ENCODE assay signal across 13 cellular contexts in the genomic region with DNA sequence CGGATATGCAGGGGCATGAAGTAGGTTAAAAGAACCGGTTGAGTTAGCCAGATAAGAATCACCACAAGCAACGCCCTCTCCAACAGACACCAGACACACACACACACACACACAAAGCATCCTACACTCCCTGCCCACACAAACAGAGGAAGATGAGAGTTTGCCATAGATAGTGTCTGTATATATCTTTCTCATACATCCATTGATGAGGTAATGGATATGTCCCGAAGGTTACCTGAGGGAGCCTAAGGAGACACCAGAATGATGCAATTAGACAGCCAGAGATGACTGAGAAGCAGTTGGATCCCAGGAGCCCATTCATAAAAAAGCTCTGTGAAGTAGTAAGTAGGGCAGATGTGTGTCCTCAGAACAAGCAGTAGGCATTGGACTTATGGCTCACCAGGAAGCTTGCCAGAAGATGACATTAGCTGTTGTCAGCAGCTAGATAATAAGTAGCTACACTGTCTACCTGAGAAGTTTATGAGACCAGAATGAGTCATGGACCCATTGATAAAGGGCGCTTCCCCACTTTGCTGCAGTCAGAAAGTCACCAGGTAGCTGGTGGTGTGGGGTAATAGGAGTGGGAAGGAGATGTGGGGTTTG.
DNase-seq lines count a peak whose midpoint lies in the region; ATAC-seq and TF ChIP-seq lines count a peak whose summit lies in the region.
"Had no signal": no experiment of that assay in that cellular context is flagged by ENCODE, and none has a peak within 500 bp of the region (broad histone marks: within the 10 kb centered on the region; RNA-seq: fewer than 3 reads in every experiment).

No MANE protein-coding gene starts in this region.

- H4K5ac ChIP-seq in H9 (ENCODE audit: insufficient read length, low read depth, low read length): no peak overlapping the region

- H4K8ac ChIP-seq in H9 (replicated peaks; ENCODE audit: insufficient read length, low read depth, low read length): no peak overlapping the region

- no peak overlapping the region for H3K4me3 ChIP-seq in fibroblast of mammary gland (ENCODE audit: control insufficient read depth, low read depth, low read length)
- no peak overlapping the region for H3K4me3 ChIP-seq in suprapubic skin
- H3K4me3 ChIP-seq: testis had no signal

- H3K14ac ChIP-seq in H9 (ENCODE audit: insufficient read depth, low read length): no peak overlapping the region

- no peaks in the 10 kb centered on the region for H3K36me3 ChIP-seq in suprapubic skin

- ATAC-seq in HG03196 (IDR thresholded peaks at IDR 0.05; ENCODE audit: unreplicated experiment): no peak
- ATAC-seq: T-helper 17 cell had no signal

- no peak overlapping the region for H3K27ac ChIP-seq in H9 (ENCODE audit: insufficient read length, low read depth, low read length)
- H3K27ac ChIP-seq in suprapubic skin: peak overlapping the region; percentile 22
- H3K27ac ChIP-seq: testis had no signal

- no peaks in the 10 kb centered on the region; a peak in 1 of 7 replicates for H3K36me3 Mint-ChIP-seq in H9 (ENCODE audit: insufficient read depth in 1 of 3, low read depth in 3 of 3)
- H3K36me3 Mint-ChIP-seq: brain had no signal

- H2BK120ac ChIP-seq in H9 (ENCODE audit: low read depth, low read length, poor library complexity, severe bottlenecking): no peak overlapping the region

- no peak overlapping the region for H4K91ac ChIP-seq in H9 (ENCODE audit: insufficient read length, low read depth, low read length)

- H3K27ac Mint-ChIP-seq in H9: peak overlapping the region in 2 of 3 experiments; percentile 30 to 32; a peak in 2 of 7 replicates
- H3K27ac Mint-ChIP-seq: activated CD4-positive, alpha-beta T cell treated with anti-CD3 and anti-CD28 coated beads, Interleukin-2, amount 10 ng/mL, durations not matched to agents 24 days and 14 days; brain; endodermal cell; T-helper 17 cell had no signal

- peaks cover 20 to 29% of the 10 kb centered on the region in 2 experiments for H3K4me1 Mint-ChIP-seq in H9
- H3K4me1 Mint-ChIP-seq: activated CD4-positive, alpha-beta T cell treated with anti-CD3 and anti-CD28 coated beads, Interleukin-2, amount 10 ng/mL, durations not matched to agents 24 days and 14 days; brain had no signal

- TF ChIP-seq POLR2A in suprapubic skin (IDR thresholded peaks at IDR 0.05): no peak

- no peaks in the 10 kb centered on the region for H3K79me1 ChIP-seq in H9 (ENCODE audit: insufficient read depth, low read depth, low read length, poor library complexity, severe bottlenecking)

- H3K9me3 Mint-ChIP-seq in H9: no peaks in the 10 kb centered on the region
- H3K9me3 Mint-ChIP-seq: activated CD4-positive, alpha-beta T cell treated with anti-CD3 and anti-CD28 coated beads, Interleukin-2, amount 10 ng/mL, durations not matched to agents 24 days and 14 days; brain; endodermal cell had no signal

- no peak overlapping the region for H3K4me3 Mint-ChIP-seq in H9
- H3K4me3 Mint-ChIP-seq: activated CD4-positive, alpha-beta T cell treated with anti-CD3 and anti-CD28 coated beads, Interleukin-2, amount 10 ng/mL, durations not matched to agents 24 days and 14 days; brain; endodermal cell; T-helper 17 cell had no signal

- no peak for DNase-seq in H9
- DNase-seq in OCI-M1 (lab: John Stamatoyannopoulos, UW): peak; percentile 54
- DNase-seq in fibroblast of mammary gland (ENCODE audit: low read depth): peak; percentile 58
- DNase-seq in suprapubic skin (ENCODE audit: low spot score in 2 of 2): no peak
- DNase-seq in DMS153 (lab: John Stamatoyannopoulos, UW): no peak
- no peak for DNase-seq in ecto neural progenitor cell (ENCODE audit: low spot score)
- DNase-seq: activated CD4-positive, alpha-beta T cell treated with anti-CD3 and anti-CD28 coated beads, Interleukin-2, amount 10 ng/mL, durations not matched to agents 24 days and 14 days; endodermal cell; NCI-H2171; T-helper 17 cell; testis had no signal

- H2BK15ac ChIP-seq in H9 (ENCODE audit: low read depth, low read length): no peak overlapping the region

- WGBS in H9 (ENCODE audit: extremely low coverage, insufficient read length, low lambda C conversion rate): no CpG with 5 or more reads among the region's 5 CpGs
- WGBS in suprapubic skin: 61% methylated on average over 5 of the region's 5 CpGs

- no peak for TF ChIP-seq EP300 in suprapubic skin (IDR thresholded peaks at IDR 0.05)

- no peak overlapping the region for H3K4me2 ChIP-seq in H9 (ENCODE audit: insufficient read depth, insufficient read length, low read length)

- H2BK5ac ChIP-seq in H9 (ENCODE audit: insufficient read length, low read length): no peak overlapping the region

- H2BK20ac ChIP-seq in H9 (ENCODE audit: low read depth, low read length, poor library complexity, severe bottlenecking): no peak overlapping the region

- H3K27me3 Mint-ChIP-seq in H9 (ENCODE audit: low read depth): no peaks in the 10 kb centered on the region
- H3K27me3 Mint-ChIP-seq: activated CD4-positive, alpha-beta T cell treated with anti-CD3 and anti-CD28 coated beads, Interleukin-2, amount 10 ng/mL, durations not matched to agents 24 days and 14 days; brain had no signal

- no peaks in the 10 kb centered on the region for H3K27me3 ChIP-seq in H9 (ENCODE audit: insufficient read depth, low read length)
- no peaks in the 10 kb centered on the region for H3K27me3 ChIP-seq in suprapubic skin
- H3K27me3 ChIP-seq: testis had no signal

- no peak overlapping the region for H3K56ac ChIP-seq in H9 (ENCODE audit: insufficient read length, low read depth, low read length)

- H3K9me3 ChIP-seq in H9 (ENCODE audit: control insufficient read depth, low read depth, low read length) (no peaks in the 10 kb centered on the region), suprapubic skin (no peaks in the 10 kb centered on the region)
- H3K9me3 ChIP-seq: testis had no signal

- H3K23me2 ChIP-seq in H9 (ENCODE audit: insufficient read length, low read depth, low read length, poor library complexity, severe bottlenecking): no peaks in the 10 kb centered on the region

- H3K79me2 ChIP-seq in H9 (ENCODE audit: insufficient read depth, low read length): no peaks in the 10 kb centered on the region

- no peak overlapping the region for H3K4ac ChIP-seq in H9 (ENCODE audit: low read depth, low read length)

- no peak overlapping the region for H2AFZ ChIP-seq in H9 (ENCODE audit: low read length)

- no peak overlapping the region for H2AK5ac ChIP-seq in H9 (ENCODE audit: insufficient read length, low read length)

- H2BK12ac ChIP-seq in H9 (ENCODE audit: insufficient read length, low read depth, low read length): no peak overlapping the region

- H3K9ac ChIP-seq in H9 (ENCODE audit: extremely low read depth, insufficient read length, low read length): no peak overlapping the region

- H3K18ac ChIP-seq in H9 (ENCODE audit: insufficient read length, low read depth, low read length): no peak overlapping the region

- no peak overlapping the region for H3K23ac ChIP-seq in H9 (ENCODE audit: insufficient read length, low read depth, low read length)

- TF ChIP-seq CTCF in H9 (conservative IDR thresholded peaks at IDR 0.05) (no peak), fibroblast of mammary gland (conservative IDR thresholded peaks at IDR 0.05; ENCODE audit: control insufficient read depth, insufficient read depth, low read depth, low read length) (no peak), suprapubic skin (IDR thresholded peaks at IDR 0.05) (no peak)

- no peak overlapping the region for H3T11ph ChIP-seq in H9 (ENCODE audit: low read length)

- H4K20me1 ChIP-seq in H9 (ENCODE audit: control insufficient read depth, insufficient read depth, insufficient read length): no peaks in the 10 kb centered on the region

- H3K4me1 ChIP-seq in H9 (ENCODE audit: insufficient read depth, low read length) (no peaks in the 10 kb centered on the region; the same call in 1 of the 2 replicates), suprapubic skin (peaks cover 9% of the 10 kb centered on the region)
- H3K4me1 ChIP-seq: testis had no signal

Comparison
In these comparisons a context has a peak if more than half of its experiments do, and no peak if none do; other contexts are left out.
1. DNase-seq: peak in OCI-M1 (single experiment) and fibroblast of mammary gland (single experiment); none in H9 (single experiment), suprapubic skin (0 of 2), DMS153 (single experiment) and ecto neural progenitor cell (single experiment).